28 cellular contexts compared by ENCODE assay signal in the genomic region with DNA sequence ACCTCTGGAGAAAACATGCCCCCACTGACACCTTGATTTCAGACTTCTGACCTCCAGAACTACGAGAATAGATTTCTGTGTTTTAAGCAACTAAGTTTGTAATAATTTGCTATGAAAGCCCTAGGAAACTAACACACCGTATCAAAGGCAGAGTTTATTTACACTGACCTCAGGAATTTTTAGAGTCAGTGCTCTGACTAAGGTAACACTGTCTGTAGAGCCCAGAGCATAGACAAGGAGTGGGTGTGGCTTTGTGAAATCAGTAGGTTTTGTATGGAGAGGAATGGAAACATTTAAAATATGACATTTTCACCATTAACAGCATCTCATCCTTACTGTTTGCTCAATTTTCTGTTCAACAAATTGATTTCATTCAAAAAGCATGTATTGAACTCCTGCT.
"Had no signal": no experiment of that assay in that cellular context is flagged by ENCODE, and none has a peak within 500 bp of the region (broad histone marks: within the 10 kb centered on the region; RNA-seq: fewer than 3 reads in every experiment).

No MANE protein-coding gene starts in this region.

- H3K4me1 Mint-ChIP-seq: activated CD4-positive, alpha-beta T cell treated with anti-CD3 and anti-CD28 coated beads, Interleukin-2, amount 10 ng/mL, durations not matched to agents 7 days and 5 days; activated naive CD4-positive, alpha-beta T cell treated with anti-CD3 and anti-CD28 coated beads, Interleukin-2, amount 50 U/mL, for 24 hours; activated naive CD8-positive, alpha-beta T cell treated with anti-CD3 and anti-CD28 coated beads, Interleukin-2, amount 10 ng/mL, durations not matched to agents 7 days and 5 days; brain had no signal

- ATAC-seq: activated CD8-positive, alpha-beta T cell treated with anti-CD3 and anti-CD28 coated beads, Interleukin-2, amount 10 ng/mL, durations not matched to agents 7 days and 5 days had no signal

- H3K27me3 Mint-ChIP-seq: activated CD4-positive, alpha-beta T cell treated with anti-CD3 and anti-CD28 coated beads, Interleukin-2, amount 10 ng/mL, durations not matched to agents 7 days and 5 days; activated naive CD4-positive, alpha-beta T cell treated with anti-CD3 and anti-CD28 coated beads, Interleukin-2, amount 50 U/mL, for 24 hours; activated naive CD8-positive, alpha-beta T cell treated with anti-CD3 and anti-CD28 coated beads, Interleukin-2, amount 10 ng/mL, durations not matched to agents 7 days and 5 days; activated T-cell treated with anti-CD3 and anti-CD28 coated beads, Interleukin-2, amount 50 U/mL, for 24 hours had no signal

- H3K27ac ChIP-seq: SJCRH30, SK-N-MC, WERI-Rb-1 had no signal

- H3K4me1 ChIP-seq: SJCRH30 had no signal

- H3K36me3 Mint-ChIP-seq: activated naive CD4-positive, alpha-beta T cell treated with anti-CD3 and anti-CD28 coated beads, Interleukin-2, amount 50 U/mL, for 24 hours; activated naive CD8-positive, alpha-beta T cell treated with anti-CD3 and anti-CD28 coated beads, Interleukin-2, amount 10 ng/mL, durations not matched to agents 7 days and 5 days; brain had no signal

- H3K9me3 ChIP-seq: SJCRH30 had no signal

- DNase-seq: activated CD4-positive, alpha-beta T cell treated with anti-CD3 and anti-CD28 coated beads, Interleukin-2, amount 10 ng/mL, durations not matched to agents 7 days and 5 days; activated CD4-positive, alpha-beta T cell treated with anti-CD3 and anti-CD28 coated beads, Interleukin-2, amount 50 U/mL, for 48 hours; activated CD4-positive, CD25-positive, alpha-beta regulatory T cell; activated CD8-positive, alpha-beta T cell treated with anti-CD3 and anti-CD28 coated beads, Interleukin-2, amount 10 ng/mL, durations not matched to agents 7 days and 5 days; activated gamma-delta T cell; activated naive CD4-positive, alpha-beta T cell treated with Interleukin-2 at 50 U/mL for 16 hours; activated naive CD8-positive, alpha-beta T cell treated with anti-CD3 and anti-CD28 coated beads, Interleukin-2, amount 10 ng/mL, durations not matched to agents 7 days and 5 days; activated T-cell treated with anti-CD3 and anti-CD28 coated beads, Interleukin-2, amount 50 U/mL, for 24 hours; central memory CD4-positive, alpha-beta T cell; Kasumi-1; KG1; MM.1S; MV-4-11; NCI-H1092; NCI-H1417 treated with DMSO at 0.1 percent for 48 hours; NCI-H187 treated with DMSO at 0.1 percent for 48 hours; NCI-H510A; NCI-H526; NCI-H748 treated with DMSO at 0.1 percent for 48 hours; NK-92 treated with Interleukin-12 subunit alpha and Interleukin-12 subunit beta, amount 100 ng/mL, for 24 hours; SHP77; SJCRH30; T1000; WERI-Rb-1 had no signal

- H3K27me3 ChIP-seq: SJCRH30 had no signal

- H3K27ac Mint-ChIP-seq: activated CD4-positive, alpha-beta T cell treated with anti-CD3 and anti-CD28 coated beads, Interleukin-2, amount 10 ng/mL, durations not matched to agents 7 days and 5 days; activated CD8-positive, alpha-beta T cell treated with anti-CD3 and anti-CD28 coated beads, Interleukin-2, amount 10 ng/mL, durations not matched to agents 7 days and 5 days; activated naive CD4-positive, alpha-beta T cell treated with anti-CD3 and anti-CD28 coated beads, Interleukin-2, amount 50 U/mL, for 24 hours; activated naive CD8-positive, alpha-beta T cell treated with anti-CD3 and anti-CD28 coated beads, Interleukin-2, amount 10 ng/mL, durations not matched to agents 7 days and 5 days; activated T-cell treated with anti-CD3 and anti-CD28 coated beads, Interleukin-2, amount 50 U/mL, for 24 hours; activated T-helper 2 cell treated with anti-CD3 and anti-CD28 coated beads, Interferon-gamma antibody, Interleukin-2, Interleukin-4, amounts not matched to agents 10 μg/mL and 5 μg/mL and 100 μg/mL, durations not matched to agents 14 hours and 24 hours and 36 hours; brain had no signal

- H3K9me3 Mint-ChIP-seq: activated CD4-positive, alpha-beta T cell treated with anti-CD3 and anti-CD28 coated beads, Interleukin-2, amount 10 ng/mL, durations not matched to agents 7 days and 5 days; activated T-cell treated with anti-CD3 and anti-CD28 coated beads, Interleukin-2, amount 50 U/mL, for 24 hours had no signal

- H3K36me3 ChIP-seq: SJCRH30, WERI-Rb-1 had no signal

- H3K4me3 Mint-ChIP-seq: activated CD4-positive, alpha-beta T cell treated with anti-CD3 and anti-CD28 coated beads, Interleukin-2, amount 10 ng/mL, durations not matched to agents 7 days and 5 days; activated CD8-positive, alpha-beta T cell treated with anti-CD3 and anti-CD28 coated beads, Interleukin-2, amount 10 ng/mL, durations not matched to agents 7 days and 5 days; activated naive CD4-positive, alpha-beta T cell treated with anti-CD3 and anti-CD28 coated beads, Interleukin-2, amount 50 U/mL, for 24 hours; activated naive CD8-positive, alpha-beta T cell treated with anti-CD3 and anti-CD28 coated beads, Interleukin-2, amount 10 ng/mL, durations not matched to agents 7 days and 5 days; activated T-cell treated with anti-CD3 and anti-CD28 coated beads, Interleukin-2, amount 50 U/mL, for 24 hours; brain had no signal

- H3K4me3 ChIP-seq: SJCRH30, SK-N-MC had no signal
